20 cellular contexts compared by ENCODE assay signal in genomic region chr13:99285432-99286182, GRCh38. TPM values are rescaled to one million over a fixed set of nuclear protein-coding genes. Genes with fewer than 3 reads are reported as not detected.
DNase-seq lines count a peak whose midpoint lies in the region; ATAC-seq and TF ChIP-seq lines count a peak whose summit lies in the region.
"Had no signal": no experiment of that assay in that cellular context is flagged by ENCODE, and none has a peak within 500 bp of the region (broad histone marks: within the 10 kb centered on the region; RNA-seq: fewer than 3 reads in every experiment).

No MANE protein-coding gene starts in this region.

- H3K9me3 ChIP-seq in CD4-positive, alpha-beta memory T cell (ENCODE audit: control insufficient read depth in 1 of 2, low read length in 2 of 2): no peaks in the 10 kb centered on the region
- H3K9me3 ChIP-seq in right atrium auricular region: no peaks in the 10 kb centered on the region

- CTCF ChIA-PET in CD4-positive, alpha-beta memory T cell (lab: Charles Lee; ENCODE audit: partially characterized antibody): interaction anchor here (0.5 to 12.4 kb wide), 15 partner anchors 9 to 151 kb away, joined by 3 to 139 read pairs (median 4); partner anchors contain the start of genes GPR18, GPR183 and UBAC2

- no peaks in the 10 kb centered on the region for H3K27me3 ChIP-seq in CD4-positive, alpha-beta memory T cell (ENCODE audit: insufficient read depth, low read length)
- no peaks in the 10 kb centered on the region for H3K27me3 ChIP-seq in right atrium auricular region

- H3K4me1 Mint-ChIP-seq in CD4-positive, alpha-beta memory T cell: peaks cover 75 to 100% (median 88%) of the 10 kb centered on the region in 4 donors
- peaks cover 91% of the 10 kb centered on the region for H3K4me1 Mint-ChIP-seq in activated naive CD8-positive, alpha-beta T cell treated with anti-CD3 and anti-CD28 coated beads for 36 hours
- peaks cover 63 to 72% of the 10 kb centered on the region in 2 donors for H3K4me1 Mint-ChIP-seq in natural killer cell

- peak overlapping the region; percentile 28 for H3K27ac ChIP-seq in CD4-positive, alpha-beta memory T cell (ENCODE audit: low read depth, low read length)
- peak overlapping the region; percentile 39 to 58 for H3K27ac ChIP-seq in right atrium auricular region
- H3K27ac ChIP-seq: PC-9 had no signal

- H3K4me1 ChIP-seq in CD4-positive, alpha-beta memory T cell (ENCODE audit: insufficient read depth, low read length): peaks cover 100% of the 10 kb centered on the region
- peaks cover 0 to 59% of the 10 kb centered on the region in 2 donors for H3K4me1 ChIP-seq in right atrium auricular region

- peaks cover 2 to 38% of the 10 kb centered on the region in 2 donors for H3K36me3 Mint-ChIP-seq in CD4-positive, alpha-beta memory T cell
- H3K36me3 Mint-ChIP-seq in activated naive CD8-positive, alpha-beta T cell treated with anti-CD3 and anti-CD28 coated beads for 36 hours: peaks cover 44% of the 10 kb centered on the region
- no peaks in the 10 kb centered on the region for H3K36me3 Mint-ChIP-seq in natural killer cell

- H3K27ac Mint-ChIP-seq in CD4-positive, alpha-beta memory T cell: peak overlapping the region; percentile 32 to 96 (median 85)
- peak overlapping the region; percentile 49 for H3K27ac Mint-ChIP-seq in activated naive CD8-positive, alpha-beta T cell treated with anti-CD3 and anti-CD28 coated beads for 36 hours
- H3K27ac Mint-ChIP-seq in natural killer cell: peak overlapping the region in 1 of 2 donors; percentile 31

- DNase-seq in CD4-positive, alpha-beta memory T cell: no peak
- DNase-seq in activated naive CD8-positive, alpha-beta T cell treated with anti-CD3 and anti-CD28 coated beads for 36 hours: no peak
- DNase-seq in right atrium auricular region (ENCODE audit: low spot score) (no peak), sciatic nerve (ENCODE audit: low spot score) (no peak), natural killer cell (no peak), NAMALWA (ENCODE audit: low spot score) (no peak)
- DNase-seq in stimulated activated naive CD4-positive, alpha-beta T cell treated with Interleukin-2 at 50 U/mL for 16 hours (lab: John Stamatoyannopoulos, UW): no peak
- DNase-seq: amygdala; DMS53; NCI-H187 treated with DMSO at 0.1 percent for 48 hours; NCI-H524 treated with DMSO at 0.1 percent for 48 hours; PC-9; stimulated activated CD4-positive, alpha-beta T cell treated with anti-CD3 and anti-CD28 coated beads, Interleukin-2, amount 100 ng/mL, for 48 hours; stimulated activated CD8-positive, alpha-beta memory T cell treated with anti-CD3 and anti-CD28 coated beads, Interleukin-4, amount 100 ng/mL, for 48 hours had no signal

- POLR2A ChIA-PET in CD4-positive, alpha-beta memory T cell (lab: Charles Lee; ENCODE audit: partially characterized antibody): interaction anchor here (0.8 to 10.2 kb wide), 10 partner anchors 9 to 216 kb away, joined by 3 to 406 read pairs (median 5); partner anchors contain the start of genes GPR18, GPR183 and TM9SF2

- TF ChIP-seq CTCF in right atrium auricular region (IDR thresholded peaks at IDR 0.05) (no peak), natural killer cell (IDR thresholded peaks at IDR 0.05) (no peak)

- peak; percentile 59 for ATAC-seq in sciatic nerve
- ATAC-seq in natural killer cell: no peak
- ATAC-seq in HG03442 (IDR thresholded peaks at IDR 0.05; ENCODE audit: unreplicated experiment): no peak
- ATAC-seq: activated CD4-positive, CD25-positive, alpha-beta regulatory T cell treated with anti-CD3 and anti-CD28 coated beads, Interleukin-2, amount 50 U/mL, for 24 hours had no signal

- no peaks in the 10 kb centered on the region for H3K36me3 ChIP-seq in CD4-positive, alpha-beta memory T cell (ENCODE audit: insufficient read depth, low read length)
- H3K36me3 ChIP-seq in right atrium auricular region: no peaks in the 10 kb centered on the region

- peak overlapping the region in 7 of 8 donors; percentile 6 to 68 (median 43) for H3K4me3 Mint-ChIP-seq in CD4-positive, alpha-beta memory T cell
- H3K4me3 Mint-ChIP-seq in activated naive CD8-positive, alpha-beta T cell treated with anti-CD3 and anti-CD28 coated beads for 36 hours: no peak overlapping the region
- H3K4me3 Mint-ChIP-seq in natural killer cell: no peak overlapping the region
- H3K4me3 Mint-ChIP-seq: nephron had no signal

- H3K9me3 Mint-ChIP-seq in CD4-positive, alpha-beta memory T cell: no peaks in the 10 kb centered on the region
- peaks cover 5% of the 10 kb centered on the region for H3K9me3 Mint-ChIP-seq in activated naive CD8-positive, alpha-beta T cell treated with anti-CD3 and anti-CD28 coated beads for 36 hours
- no peaks in the 10 kb centered on the region for H3K9me3 Mint-ChIP-seq in natural killer cell
- H3K9me3 Mint-ChIP-seq: nephron had no signal

- intact Hi-C loops in CD4-positive, alpha-beta memory T cell (cut with micrococcal nuclease): loop anchor here (10.0 kb wide), 1 partner anchor 319 kb away; the partner anchor contains the start of gene CLYBL
- intact Hi-C loops in sciatic nerve (cut with DNase I) (no loop called here), natural killer cell (cut with micrococcal nuclease) (no loop called here)

- H3K27me3 Mint-ChIP-seq in CD4-positive, alpha-beta memory T cell: no peaks in the 10 kb centered on the region
- H3K27me3 Mint-ChIP-seq in activated naive CD8-positive, alpha-beta T cell treated with anti-CD3 and anti-CD28 coated beads for 36 hours: no peaks in the 10 kb centered on the region
- no peaks in the 10 kb centered on the region for H3K27me3 Mint-ChIP-seq in natural killer cell (ENCODE audit: low read depth in 2 of 2)

- no peak overlapping the region for H3K4me3 ChIP-seq in CD4-positive, alpha-beta memory T cell (ENCODE audit: low read length in 2 of 2)
- no peak overlapping the region for H3K4me3 ChIP-seq in right atrium auricular region
- H3K4me3 ChIP-seq: PC-9 had no signal

RNA-seq across cellular contexts. Expression of gene GPR183, which starts 21.6 kb away (rescaled TPM):
- total RNA-seq in CD4-positive, alpha-beta memory T cell: 100 to 1,000 TPM; 203 to 204 TPM
- polyA plus RNA-seq in CD4-positive, alpha-beta memory T cell: 100 to 1,000 TPM; 563 to 954 TPM
- total RNA-seq in activated naive CD8-positive, alpha-beta T cell treated with anti-CD3 and anti-CD28 coated beads for 36 hours: 1 to 10 TPM; 4.3 to 4.5 TPM
- 10 to 100 TPM in 1 of 2 donors, 1 to 10 TPM in 1; 7.6 to 13.3 TPM for total RNA-seq in right atrium auricular region
- 19.5 TPM for total RNA-seq in sciatic nerve
- 10 to 100 TPM; 20.0 to 47.0 (median 41.1) TPM for total RNA-seq in natural killer cell
- total RNA-seq: PC-9 had no signal

RNA-seq across cellular contexts. Expression of gene GPR18, which starts 27.4 kb away (rescaled TPM):
- 10 to 100 TPM; 21.5 to 22.8 TPM for total RNA-seq in CD4-positive, alpha-beta memory T cell
- 10 to 100 TPM; 23.1 to 29.5 TPM for polyA plus RNA-seq in CD4-positive, alpha-beta memory T cell
- total RNA-seq in activated naive CD8-positive, alpha-beta T cell treated with anti-CD3 and anti-CD28 coated beads for 36 hours: 10 to 100 TPM; 16.9 to 17.6 TPM
- total RNA-seq in right atrium auricular region (under 1 TPM in 1 of 2 donors, not detected in 1; 0.28 TPM), sciatic nerve (not detected), natural killer cell (10 to 100 TPM; 11.4 to 41.7 (median 25.5) TPM)
- total RNA-seq: epithelial cell of proximal tubule, kidney epithelial cell, PC-9 had no signal
- polyA plus RNA-seq: urinary bladder had no signal

Comparison
In these comparisons a context has a peak if more than half of its experiments do, and no peak if none do; other contexts are left out.
1. H3K4me3 Mint-ChIP-seq: peak in CD4-positive, alpha-beta memory T cell (7 of 8); none in activated naive CD8-positive, alpha-beta T cell treated with anti-CD3 and anti-CD28 coated beads for 36 hours (single experiment) and natural killer cell (single experiment).
2. RNA of gene GPR18, which starts 27.4 kb away (total RNA-seq): 11.4 to 41.7 TPM in natural killer cell, 21.5 to 22.8 TPM in CD4-positive, alpha-beta memory T cell and 16.9 to 17.6 TPM in activated naive CD8-positive, alpha-beta T cell treated with anti-CD3 and anti-CD28 coated beads for 36 hours; 0.28 TPM in right atrium auricular region and not detected in sciatic nerve (single experiment); every median in the first group is over 4 times any median in the second.